ENCODE assay signal across 1 cellular context in the genomic region with DNA sequence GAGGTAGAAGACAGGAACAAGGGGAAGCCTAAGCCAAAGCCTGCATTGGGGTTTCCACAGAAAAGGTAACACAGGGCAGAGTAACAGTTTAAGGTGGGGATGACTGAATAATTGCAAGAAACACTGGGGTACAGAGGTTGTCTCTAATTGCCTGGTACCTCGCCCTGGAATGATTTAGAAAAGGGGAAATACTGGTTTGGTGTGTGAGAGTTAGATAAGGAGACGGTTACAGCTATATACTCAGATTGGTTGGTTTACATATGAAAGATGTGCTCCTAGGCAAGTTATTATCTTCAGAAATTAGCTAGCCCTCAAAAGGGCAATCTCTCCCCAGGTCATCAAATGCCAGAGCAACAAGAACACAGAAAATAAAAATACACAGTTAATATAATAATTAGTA.
TF ChIP-seq lines count a peak whose summit lies in the region.

No MANE protein-coding gene starts in this region.

TF ChIP-seq in K562, 482 proteins besides CTCF, POLR2A, EP300 and RAD21 (continued from another document and continues in another):
- TF ChIP-seq, protein P1, sequence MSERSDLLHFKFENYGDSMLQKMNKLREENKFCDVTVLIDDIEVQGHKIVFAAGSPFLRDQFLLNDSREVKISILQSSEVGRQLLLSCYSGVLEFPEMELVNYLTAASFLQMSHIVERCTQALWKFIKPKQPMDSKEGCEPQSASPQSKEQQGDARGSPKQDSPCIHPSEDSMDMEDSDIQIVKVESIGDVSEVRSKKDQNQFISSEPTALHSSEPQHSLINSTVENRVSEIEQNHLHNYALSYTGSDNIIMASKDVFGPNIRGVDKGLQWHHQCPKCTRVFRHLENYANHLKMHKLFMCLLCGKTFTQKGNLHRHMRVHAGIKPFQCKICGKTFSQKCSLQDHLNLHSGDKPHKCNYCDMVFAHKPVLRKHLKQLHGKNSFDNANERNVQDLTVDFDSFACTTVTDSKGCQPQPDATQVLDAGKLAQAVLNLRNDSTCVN (CRISPR knock-in tag; IDR thresholded peaks at IDR 0.05) = no peak
- TF ChIP-seq RBFOX2 (IDR thresholded peaks at IDR 0.05; ENCODE audit: low read depth, low read length) (no peak), MTA2 (IDR thresholded peaks at IDR 0.05; ENCODE audit: low read depth) (peak; percentile 54; the same call in 1 of the 2 replicates), KLF16 (IDR thresholded peaks at IDR 0.05) (peak; percentile 68), SOX6 (IDR thresholded peaks at IDR 0.05) (peak; percentile 43; the same call in 1 of the 2 replicates), RCOR1 (IDR thresholded peaks at IDR 0.05; ENCODE audit: borderline replicate concordance in 1 of 2, low read depth in 2 of 2, low read length in 2 of 2) (peak; percentile 74 to 90), CBFA2T3 (IDR thresholded peaks at IDR 0.05) (peak; percentile 81), JUNB (CRISPR knock-in tag; conservative IDR thresholded peaks at IDR 0.05) (no peak), FOXK2 (conservative IDR thresholded peaks at IDR 0.05 in 1 of 2, IDR thresholded peaks at IDR 0.05 in 1 of 2; ENCODE audit: low read depth in 2 of 2) (no peak), KDM1A (IDR thresholded peaks at IDR 0.05) (peak; percentile 84 to 87), FOXP1 (CRISPR knock-in tag; IDR thresholded peaks at IDR 0.05) (no peak), KLF1 (tag; IDR thresholded peaks at IDR 0.05) (no peak), TAF1 (IDR thresholded peaks at IDR 0.05; ENCODE audit: control insufficient read depth, extremely low read depth, insufficient read depth, low read length, severe bottlenecking) (no peak), POLR2AphosphoS5 (IDR thresholded peaks at IDR 0.05; ENCODE audit: control insufficient read depth, insufficient read depth, low read depth, low read length) (peak; percentile 47; the same call in 1 of the 2 replicates), HDAC1 (IDR thresholded peaks at IDR 0.05) (peak in 1 of 2 experiments; percentile 72; a peak in 2 of 4 replicates), TCF3 (CRISPR knock-in tag; IDR thresholded peaks at IDR 0.05) (peak; percentile 85), ZNF707 (CRISPR knock-in tag; conservative IDR thresholded peaks at IDR 0.05) (no peak), TEAD4 (IDR thresholded peaks at IDR 0.05; ENCODE audit: low read length) (peak; percentile 87), TEAD4 (CRISPR knock-in tag; IDR thresholded peaks at IDR 0.05; ENCODE audit: borderline replicate concordance) (no peak), SMARCE1 (IDR thresholded peaks at IDR 0.05) (peak; percentile 85; the same call in 1 of the 2 replicates), ESRRB (CRISPR knock-in tag; IDR thresholded peaks at IDR 0.05; ENCODE audit: borderline replicate concordance) (no peak), ZNF507 (tag; conservative IDR thresholded peaks at IDR 0.05) (no peak), FOXM1 (IDR thresholded peaks at IDR 0.05; ENCODE audit: low read depth) (peak; percentile 98), FOXM1 (CRISPR knock-in tag; IDR thresholded peaks at IDR 0.05; ENCODE audit: low read depth) (no peak), ZNF77 (CRISPR knock-in tag; IDR thresholded peaks at IDR 0.05) (no peak), ARID1B (IDR thresholded peaks at IDR 0.05) (peak; percentile 89), CCNT2 (IDR thresholded peaks at IDR 0.05; ENCODE audit: borderline replicate concordance, extremely low read depth, insufficient read length, low read depth, low read length) (peak; percentile 53), CXXC5 (CRISPR knock-in tag; IDR thresholded peaks at IDR 0.05) (peak; percentile 28; the same call in 1 of the 2 replicates), NR2C1 (IDR thresholded peaks at IDR 0.05) (peak; percentile 21; the same call in 1 of the 2 replicates), NR2C1 (tag; IDR thresholded peaks at IDR 0.05) (no peak), HLTF (IDR thresholded peaks at IDR 0.05) (no peak), ZNF57 (CRISPR knock-in tag; IDR thresholded peaks at IDR 0.05) (no peak)
- TF ChIP-seq, protein P2, sequence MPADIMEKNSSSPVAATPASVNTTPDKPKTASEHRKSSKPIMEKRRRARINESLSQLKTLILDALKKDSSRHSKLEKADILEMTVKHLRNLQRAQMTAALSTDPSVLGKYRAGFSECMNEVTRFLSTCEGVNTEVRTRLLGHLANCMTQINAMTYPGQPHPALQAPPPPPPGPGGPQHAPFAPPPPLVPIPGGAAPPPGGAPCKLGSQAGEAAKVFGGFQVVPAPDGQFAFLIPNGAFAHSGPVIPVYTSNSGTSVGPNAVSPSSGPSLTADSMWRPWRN (IDR thresholded peaks at IDR 0.05; ENCODE audit: low read depth) = 0 out of 2 replicates have a peak, but pooled peaks have one; percentile 37
- TF ChIP-seq, protein P3, sequence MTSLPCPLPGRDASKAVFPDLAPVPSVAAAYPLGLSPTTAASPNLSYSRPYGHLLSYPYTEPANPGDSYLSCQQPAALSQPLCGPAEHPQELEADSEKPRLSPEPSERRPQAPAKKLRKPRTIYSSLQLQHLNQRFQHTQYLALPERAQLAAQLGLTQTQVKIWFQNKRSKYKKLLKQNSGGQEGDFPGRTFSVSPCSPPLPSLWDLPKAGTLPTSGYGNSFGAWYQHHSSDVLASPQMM (CRISPR knock-in tag; IDR thresholded peaks at IDR 0.05) = no peak
- TF ChIP-seq, protein P4, sequence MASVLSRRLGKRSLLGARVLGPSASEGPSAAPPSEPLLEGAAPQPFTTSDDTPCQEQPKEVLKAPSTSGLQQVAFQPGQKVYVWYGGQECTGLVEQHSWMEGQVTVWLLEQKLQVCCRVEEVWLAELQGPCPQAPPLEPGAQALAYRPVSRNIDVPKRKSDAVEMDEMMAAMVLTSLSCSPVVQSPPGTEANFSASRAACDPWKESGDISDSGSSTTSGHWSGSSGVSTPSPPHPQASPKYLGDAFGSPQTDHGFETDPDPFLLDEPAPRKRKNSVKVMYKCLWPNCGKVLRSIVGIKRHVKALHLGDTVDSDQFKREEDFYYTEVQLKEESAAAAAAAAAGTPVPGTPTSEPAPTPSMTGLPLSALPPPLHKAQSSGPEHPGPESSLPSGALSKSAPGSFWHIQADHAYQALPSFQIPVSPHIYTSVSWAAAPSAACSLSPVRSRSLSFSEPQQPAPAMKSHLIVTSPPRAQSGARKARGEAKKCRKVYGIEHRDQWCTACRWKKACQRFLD (CRISPR knock-in tag; IDR thresholded peaks at IDR 0.05) = peak; percentile 59; the same call in 1 of the 2 replicates
- TF ChIP-seq, protein P5, sequence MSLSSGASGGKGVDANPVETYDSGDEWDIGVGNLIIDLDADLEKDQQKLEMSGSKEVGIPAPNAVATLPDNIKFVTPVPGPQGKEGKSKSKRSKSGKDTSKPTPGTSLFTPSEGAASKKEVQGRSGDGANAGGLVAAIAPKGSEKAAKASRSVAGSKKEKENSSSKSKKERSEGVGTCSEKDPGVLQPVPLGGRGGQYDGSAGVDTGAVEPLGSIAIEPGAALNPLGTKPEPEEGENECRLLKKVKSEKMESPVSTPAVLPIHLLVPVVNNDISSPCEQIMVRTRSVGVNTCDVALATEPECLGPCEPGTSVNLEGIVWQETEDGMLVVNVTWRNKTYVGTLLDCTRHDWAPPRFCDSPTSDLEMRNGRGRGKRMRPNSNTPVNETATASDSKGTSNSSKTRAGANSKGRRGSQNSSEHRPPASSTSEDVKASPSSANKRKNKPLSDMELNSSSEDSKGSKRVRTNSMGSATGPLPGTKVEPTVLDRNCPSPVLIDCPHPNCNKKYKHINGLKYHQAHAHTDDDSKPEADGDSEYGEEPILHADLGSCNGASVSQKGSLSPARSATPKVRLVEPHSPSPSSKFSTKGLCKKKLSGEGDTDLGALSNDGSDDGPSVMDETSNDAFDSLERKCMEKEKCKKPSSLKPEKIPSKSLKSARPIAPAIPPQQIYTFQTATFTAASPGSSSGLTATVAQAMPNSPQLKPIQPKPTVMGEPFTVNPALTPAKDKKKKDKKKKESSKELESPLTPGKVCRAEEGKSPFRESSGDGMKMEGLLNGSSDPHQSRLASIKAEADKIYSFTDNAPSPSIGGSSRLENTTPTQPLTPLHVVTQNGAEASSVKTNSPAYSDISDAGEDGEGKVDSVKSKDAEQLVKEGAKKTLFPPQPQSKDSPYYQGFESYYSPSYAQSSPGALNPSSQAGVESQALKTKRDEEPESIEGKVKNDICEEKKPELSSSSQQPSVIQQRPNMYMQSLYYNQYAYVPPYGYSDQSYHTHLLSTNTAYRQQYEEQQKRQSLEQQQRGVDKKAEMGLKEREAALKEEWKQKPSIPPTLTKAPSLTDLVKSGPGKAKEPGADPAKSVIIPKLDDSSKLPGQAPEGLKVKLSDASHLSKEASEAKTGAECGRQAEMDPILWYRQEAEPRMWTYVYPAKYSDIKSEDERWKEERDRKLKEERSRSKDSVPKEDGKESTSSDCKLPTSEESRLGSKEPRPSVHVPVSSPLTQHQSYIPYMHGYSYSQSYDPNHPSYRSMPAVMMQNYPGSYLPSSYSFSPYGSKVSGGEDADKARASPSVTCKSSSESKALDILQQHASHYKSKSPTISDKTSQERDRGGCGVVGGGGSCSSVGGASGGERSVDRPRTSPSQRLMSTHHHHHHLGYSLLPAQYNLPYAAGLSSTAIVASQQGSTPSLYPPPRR (CRISPR knock-in tag; IDR thresholded peaks at IDR 0.05; ENCODE audit: borderline replicate concordance) = no peak
- TF ChIP-seq, protein P6, sequence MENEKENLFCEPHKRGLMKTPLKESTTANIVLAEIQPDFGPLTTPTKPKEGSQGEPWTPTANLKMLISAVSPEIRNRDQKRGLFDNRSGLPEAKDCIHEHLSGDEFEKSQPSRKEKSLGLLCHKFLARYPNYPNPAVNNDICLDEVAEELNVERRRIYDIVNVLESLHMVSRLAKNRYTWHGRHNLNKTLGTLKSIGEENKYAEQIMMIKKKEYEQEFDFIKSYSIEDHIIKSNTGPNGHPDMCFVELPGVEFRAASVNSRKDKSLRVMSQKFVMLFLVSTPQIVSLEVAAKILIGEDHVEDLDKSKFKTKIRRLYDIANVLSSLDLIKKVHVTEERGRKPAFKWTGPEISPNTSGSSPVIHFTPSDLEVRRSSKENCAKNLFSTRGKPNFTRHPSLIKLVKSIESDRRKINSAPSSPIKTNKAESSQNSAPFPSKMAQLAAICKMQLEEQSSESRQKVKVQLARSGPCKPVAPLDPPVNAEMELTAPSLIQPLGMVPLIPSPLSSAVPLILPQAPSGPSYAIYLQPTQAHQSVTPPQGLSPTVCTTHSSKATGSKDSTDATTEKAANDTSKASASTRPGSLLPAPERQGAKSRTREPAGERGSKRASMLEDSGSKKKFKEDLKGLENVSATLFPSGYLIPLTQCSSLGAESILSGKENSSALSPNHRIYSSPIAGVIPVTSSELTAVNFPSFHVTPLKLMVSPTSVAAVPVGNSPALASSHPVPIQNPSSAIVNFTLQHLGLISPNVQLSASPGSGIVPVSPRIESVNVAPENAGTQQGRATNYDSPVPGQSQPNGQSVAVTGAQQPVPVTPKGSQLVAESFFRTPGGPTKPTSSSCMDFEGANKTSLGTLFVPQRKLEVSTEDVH (IDR thresholded peaks at IDR 0.05; ENCODE audit: low read depth, partially characterized antibody) = no peak
- TF ChIP-seq, protein P7, sequence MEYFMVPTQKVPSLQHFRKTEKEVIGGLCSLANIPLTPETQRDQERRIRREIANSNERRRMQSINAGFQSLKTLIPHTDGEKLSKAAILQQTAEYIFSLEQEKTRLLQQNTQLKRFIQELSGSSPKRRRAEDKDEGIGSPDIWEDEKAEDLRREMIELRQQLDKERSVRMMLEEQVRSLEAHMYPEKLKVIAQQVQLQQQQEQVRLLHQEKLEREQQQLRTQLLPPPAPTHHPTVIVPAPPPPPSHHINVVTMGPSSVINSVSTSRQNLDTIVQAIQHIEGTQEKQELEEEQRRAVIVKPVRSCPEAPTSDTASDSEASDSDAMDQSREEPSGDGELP (CRISPR knock-in tag; IDR thresholded peaks at IDR 0.05; ENCODE audit: borderline replicate concordance) = no peak
- TF ChIP-seq, protein P8, sequence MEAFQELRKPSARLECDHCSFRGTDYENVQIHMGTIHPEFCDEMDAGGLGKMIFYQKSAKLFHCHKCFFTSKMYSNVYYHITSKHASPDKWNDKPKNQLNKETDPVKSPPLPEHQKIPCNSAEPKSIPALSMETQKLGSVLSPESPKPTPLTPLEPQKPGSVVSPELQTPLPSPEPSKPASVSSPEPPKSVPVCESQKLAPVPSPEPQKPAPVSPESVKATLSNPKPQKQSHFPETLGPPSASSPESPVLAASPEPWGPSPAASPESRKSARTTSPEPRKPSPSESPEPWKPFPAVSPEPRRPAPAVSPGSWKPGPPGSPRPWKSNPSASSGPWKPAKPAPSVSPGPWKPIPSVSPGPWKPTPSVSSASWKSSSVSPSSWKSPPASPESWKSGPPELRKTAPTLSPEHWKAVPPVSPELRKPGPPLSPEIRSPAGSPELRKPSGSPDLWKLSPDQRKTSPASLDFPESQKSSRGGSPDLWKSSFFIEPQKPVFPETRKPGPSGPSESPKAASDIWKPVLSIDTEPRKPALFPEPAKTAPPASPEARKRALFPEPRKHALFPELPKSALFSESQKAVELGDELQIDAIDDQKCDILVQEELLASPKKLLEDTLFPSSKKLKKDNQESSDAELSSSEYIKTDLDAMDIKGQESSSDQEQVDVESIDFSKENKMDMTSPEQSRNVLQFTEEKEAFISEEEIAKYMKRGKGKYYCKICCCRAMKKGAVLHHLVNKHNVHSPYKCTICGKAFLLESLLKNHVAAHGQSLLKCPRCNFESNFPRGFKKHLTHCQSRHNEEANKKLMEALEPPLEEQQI (IDR thresholded peaks at IDR 0.05) = 0 out of 2 replicates have a peak, but pooled peaks have one; percentile 45
- TF ChIP-seq, protein P9, sequence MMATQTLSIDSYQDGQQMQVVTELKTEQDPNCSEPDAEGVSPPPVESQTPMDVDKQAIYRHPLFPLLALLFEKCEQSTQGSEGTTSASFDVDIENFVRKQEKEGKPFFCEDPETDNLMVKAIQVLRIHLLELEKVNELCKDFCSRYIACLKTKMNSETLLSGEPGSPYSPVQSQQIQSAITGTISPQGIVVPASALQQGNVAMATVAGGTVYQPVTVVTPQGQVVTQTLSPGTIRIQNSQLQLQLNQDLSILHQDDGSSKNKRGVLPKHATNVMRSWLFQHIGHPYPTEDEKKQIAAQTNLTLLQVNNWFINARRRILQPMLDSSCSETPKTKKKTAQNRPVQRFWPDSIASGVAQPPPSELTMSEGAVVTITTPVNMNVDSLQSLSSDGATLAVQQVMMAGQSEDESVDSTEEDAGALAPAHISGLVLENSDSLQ (IDR thresholded peaks at IDR 0.05) = 0 out of 2 replicates have a peak, but pooled peaks have one; percentile 5
